9 cellular contexts compared by ENCODE assay signal in genomic region chr9:129868571-129869486, GRCh38. TPM values are rescaled to one million over a fixed set of nuclear protein-coding genes. Genes with fewer than 3 reads are reported as not detected.
DNase-seq lines count a peak whose midpoint lies in the region; ATAC-seq and TF ChIP-seq lines count a peak whose summit lies in the region.
"Had no signal": no experiment of that assay in that cellular context is flagged by ENCODE, and none has a peak within 500 bp of the region (broad histone marks: within the 10 kb centered on the region; RNA-seq: fewer than 3 reads in every experiment).

No MANE protein-coding gene starts in this region.

- ATAC-seq in naive thymus-derived CD8-positive, alpha-beta T cell, result peak; percentile 83 to 90
- ATAC-seq in HG03521 (IDR thresholded peaks at IDR 0.05; ENCODE audit: unreplicated experiment), result no peak

- H3K4me2 ChIP-seq in PC-9, result no peak overlapping the region

- H3K9me3 ChIP-seq in PC-9 (ENCODE audit: insufficient read depth, low read depth), result no peaks in the 10 kb centered on the region

- H3K9me3 Mint-ChIP-seq in naive thymus-derived CD8-positive, alpha-beta T cell, result no peaks in the 10 kb centered on the region
- H3K9me3 Mint-ChIP-seq in stimulated activated naive CD8-positive, alpha-beta T cell treated with anti-CD3 and anti-CD28 coated beads, Interleukin-15, Interleukin-2, amounts not matched to agents 100 ng/mL and 50 ng/mL, for 24 hours, result no peaks in the 10 kb centered on the region

- H3F3A ChIP-seq in PC-9 (ENCODE audit: insufficient read depth, low read depth), result no peaks in the 10 kb centered on the region

- DNase-seq in activated CD4-positive, CD25-positive, alpha-beta regulatory T cell treated with anti-CD3 and anti-CD28 coated beads, Interleukin-2, amount 50 U/mL, for 16 hours (ENCODE audit: low read depth, low spot score), result peak; percentile 80
- peak; percentile 86 for DNase-seq in activated gamma-delta T cell treated with anti-CD3 and anti-CD28 coated beads, Interleukin-2, amount 50 U/mL, for 16 hours (ENCODE audit: low read depth)
- DNase-seq in naive thymus-derived CD8-positive, alpha-beta T cell, result peak; percentile 72 to 96 (median 94)
- DNase-seq in PC-9 (no peak), NCI-H2029 (lab: John Stamatoyannopoulos, UW) (no peak), T1000 (lab: John Stamatoyannopoulos, UW) (no peak)
- DNase-seq: NCI-H524 treated with DMSO at 0.1 percent for 48 hours had no signal

- peak overlapping the region; percentile 85 to 96 (median 94) for H3K27ac Mint-ChIP-seq in naive thymus-derived CD8-positive, alpha-beta T cell
- H3K27ac Mint-ChIP-seq in stimulated activated naive CD8-positive, alpha-beta T cell treated with anti-CD3 and anti-CD28 coated beads, Interleukin-15, Interleukin-2, amounts not matched to agents 100 ng/mL and 50 ng/mL, for 24 hours, result peak overlapping the region; percentile 89

- no peaks in the 10 kb centered on the region for H4K20me1 ChIP-seq in PC-9 (ENCODE audit: insufficient read depth)

- POLR2A ChIA-PET in naive thymus-derived CD8-positive, alpha-beta T cell (lab: Charles Lee), result interaction anchor here (0.6 to 11.9 kb wide), 13 partner anchors 11 to 188 kb away, joined by 3 to 253 read pairs (median 5); partner anchors contain the start of genes C9orf78, FNBP1, TOR1A and USP20
- POLR2A ChIA-PET in PC-9 (lab: Charles Lee; ENCODE audit: unreplicated experiment), result no interaction called here

- no peaks in the 10 kb centered on the region for H3K27me3 ChIP-seq in PC-9 (ENCODE audit: insufficient read depth, low read depth)

- peak overlapping the region; percentile 19 to 79 (median 64) for H3K4me3 Mint-ChIP-seq in naive thymus-derived CD8-positive, alpha-beta T cell
- H3K4me3 Mint-ChIP-seq in stimulated activated naive CD8-positive, alpha-beta T cell treated with anti-CD3 and anti-CD28 coated beads, Interleukin-15, Interleukin-2, amounts not matched to agents 100 ng/mL and 50 ng/mL, for 24 hours, result peak overlapping the region; percentile 55

- no peak overlapping the region for H3K4me3 ChIP-seq in PC-9

- intact Hi-C loops in PC-9 (cut with micrococcal nuclease; ENCODE audit: unreplicated experiment), result no loop called here

- no peak overlapping the region for H3K27ac ChIP-seq in PC-9

- H3K36me3 ChIP-seq in PC-9 (ENCODE audit: low read depth), result peaks cover 5% of the 10 kb centered on the region; the same call in 1 of the 2 replicates

- no peaks in the 10 kb centered on the region for H3K4me1 ChIP-seq in PC-9 (replicated peaks; ENCODE audit: insufficient read depth)

- no peaks in the 10 kb centered on the region for H3K27me3 Mint-ChIP-seq in naive thymus-derived CD8-positive, alpha-beta T cell
- no peaks in the 10 kb centered on the region for H3K27me3 Mint-ChIP-seq in stimulated activated naive CD8-positive, alpha-beta T cell treated with anti-CD3 and anti-CD28 coated beads, Interleukin-15, Interleukin-2, amounts not matched to agents 100 ng/mL and 50 ng/mL, for 24 hours

- no peak overlapping the region for H2AFZ ChIP-seq in PC-9

- CTCF ChIA-PET in PC-9 (lab: Charles Lee), result no interaction called here

- H3K9me2 ChIP-seq in PC-9 (ENCODE audit: insufficient read depth), result no peaks in the 10 kb centered on the region

- H3K36me3 Mint-ChIP-seq in naive thymus-derived CD8-positive, alpha-beta T cell, result peaks cover 0 to 35% (median 9%) of the 10 kb centered on the region in 3 donors
- H3K36me3 Mint-ChIP-seq in stimulated activated naive CD8-positive, alpha-beta T cell treated with anti-CD3 and anti-CD28 coated beads, Interleukin-15, Interleukin-2, amounts not matched to agents 100 ng/mL and 50 ng/mL, for 24 hours (ENCODE audit: low read depth), result peaks cover 39% of the 10 kb centered on the region

- no peak for TF ChIP-seq CTCF in PC-9 (conservative IDR thresholded peaks at IDR 0.05)

- no TSS peak for BruUV-seq in PC-9 (replicated peaks; lab: Mats Ljungman, UMichigan)

- no peaks in the 10 kb centered on the region for H3K79me2 ChIP-seq in PC-9 (ENCODE audit: low read depth)

- peaks cover 31 to 87% (median 78%) of the 10 kb centered on the region in 4 donors for H3K4me1 Mint-ChIP-seq in naive thymus-derived CD8-positive, alpha-beta T cell
- peaks cover 70% of the 10 kb centered on the region for H3K4me1 Mint-ChIP-seq in stimulated activated naive CD8-positive, alpha-beta T cell treated with anti-CD3 and anti-CD28 coated beads, Interleukin-15, Interleukin-2, amounts not matched to agents 100 ng/mL and 50 ng/mL, for 24 hours (ENCODE audit: low read depth)

RNA-seq across cellular contexts. Expression of gene USP20, which starts 33.6 kb away (rescaled TPM):
- total RNA-seq in naive thymus-derived CD8-positive, alpha-beta T cell, result 100 to 1,000 TPM; 117 to 124 TPM
- 10 to 100 TPM; 37.1 to 76.4 (median 49.4) TPM for polyA plus RNA-seq in naive thymus-derived CD8-positive, alpha-beta T cell
- total RNA-seq in PC-9 (2021), result 22.1 and 27.8 TPM in 2 replicates

RNA-seq across cellular contexts. Expression of gene C9orf78, which starts 33.8 kb away (rescaled TPM):
- 100 to 1,000 TPM in 1 of 2 experiments, 10 to 100 TPM in 1; 98.7 to 104 TPM for total RNA-seq in naive thymus-derived CD8-positive, alpha-beta T cell
- polyA plus RNA-seq in naive thymus-derived CD8-positive, alpha-beta T cell, result 100 to 1,000 TPM; 191 to 242 (median 222) TPM
- total RNA-seq in PC-9 (2021), result 39.2 and 51.7 TPM in 2 replicates

RNA-seq across cellular contexts. Expression of gene TOR1A, which starts 44.9 kb away (rescaled TPM):
- 10 to 100 TPM; 33.4 to 34.3 TPM for total RNA-seq in naive thymus-derived CD8-positive, alpha-beta T cell
- 10 to 100 TPM; 42.6 to 55.0 (median 47.1) TPM for polyA plus RNA-seq in naive thymus-derived CD8-positive, alpha-beta T cell
- total RNA-seq in PC-9 (2021), result 33.8 and 43.5 TPM in 2 replicates

Comparison
In these comparisons a context has a peak if more than half of its experiments do, and no peak if none do; other contexts are left out.
1. DNase-seq: peak in activated CD4-positive, CD25-positive, alpha-beta regulatory T cell treated with anti-CD3 and anti-CD28 coated beads, Interleukin-2, amount 50 U/mL, for 16 hours (single experiment), activated gamma-delta T cell treated with anti-CD3 and anti-CD28 coated beads, Interleukin-2, amount 50 U/mL, for 16 hours (single experiment) and naive thymus-derived CD8-positive, alpha-beta T cell (10 of 10); none in PC-9 (0 of 2), NCI-H2029 (single experiment) and T1000 (single experiment).